ENCODE assay signal across 22 cellular contexts in the genomic region with DNA sequence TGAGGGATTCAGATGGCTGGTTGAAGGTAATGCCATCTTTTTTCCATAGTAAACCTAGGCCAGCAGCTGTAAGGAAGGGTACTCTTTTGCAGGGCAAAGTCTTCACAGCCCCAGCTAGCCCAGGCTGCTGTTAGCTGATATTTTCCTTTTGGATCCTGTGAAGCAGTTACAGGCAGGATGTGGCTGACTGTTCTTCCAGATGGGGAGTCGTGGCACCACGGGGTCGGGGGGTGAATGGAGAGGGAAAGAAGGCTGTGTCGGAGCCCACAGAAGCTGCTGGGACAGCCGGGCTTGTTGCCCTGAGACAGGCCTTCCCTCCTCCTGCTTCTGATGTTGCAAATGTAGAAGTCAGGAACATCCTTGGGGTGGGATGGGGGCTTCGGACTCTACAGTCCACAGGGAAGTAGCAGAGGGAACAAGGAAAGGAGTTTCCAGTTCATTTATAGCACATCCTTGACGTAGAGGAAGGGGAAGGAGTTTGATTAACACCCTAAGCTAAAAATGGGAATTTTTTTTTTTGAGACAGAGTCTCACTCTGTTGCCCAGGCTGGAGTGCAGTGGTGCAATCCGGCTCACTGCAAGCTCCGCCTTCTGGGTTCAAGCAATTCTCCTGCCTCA.
"Had no signal": no experiment of that assay in that cellular context is flagged by ENCODE, and none has a peak within 500 bp of the region (broad histone marks: within the 10 kb centered on the region; RNA-seq: fewer than 3 reads in every experiment).

No MANE protein-coding gene starts in this region.

- H3K27ac Mint-ChIP-seq: immature natural killer cell; mesothelial cell of epicardium; naive B cell; natural killer cell treated with Interleukin-12 subunit alpha and Interleukin-12 subunit beta and Interleukin-15 and Interleukin-18, amount 100 ng/mL, for 72 hours had no signal

- H3K27ac ChIP-seq: breast epithelium, stomach, thoracic aorta, tibial nerve, upper lobe of left lung had no signal

- H3K36me3 ChIP-seq: breast epithelium, spleen, thoracic aorta, tibial nerve, upper lobe of left lung had no signal

- H3K27me3 Mint-ChIP-seq: naive B cell; natural killer cell treated with Interleukin-12 subunit alpha and Interleukin-12 subunit beta and Interleukin-15 and Interleukin-18, amount 100 ng/mL, for 72 hours had no signal

- H3K4me3 ChIP-seq: breast epithelium, mucosa of descending colon, skin epidermis, spleen, stomach, thoracic aorta, tibial nerve, upper lobe of left lung had no signal

- DNase-seq: cerebellar nuclear complex; cortex of kidney; effector CD4-positive, alpha-beta T cell; immature natural killer cell; islet precursor cell; kidney glomerular epithelial cell; left colon; mesenchymal stem cell; mucosa of descending colon; naive B cell; posterior cingulate gyrus; spleen; stimulated activated CD8-positive, alpha-beta memory T cell treated with anti-CD3 and anti-CD28 coated beads, Interleukin-4, amount 100 ng/mL, for 48 hours; stimulated activated naive CD4-positive, alpha-beta T cell; stomach had no signal

- H3K9me3 Mint-ChIP-seq: immature natural killer cell; mesothelial cell of epicardium; naive B cell; natural killer cell treated with Interleukin-12 subunit alpha and Interleukin-12 subunit beta and Interleukin-15 and Interleukin-18, amount 100 ng/mL, for 72 hours had no signal

- ATAC-seq: left colon, mucosa of descending colon had no signal

- H3K4me1 Mint-ChIP-seq: immature natural killer cell, naive B cell had no signal

- H3K4me1 ChIP-seq: breast epithelium, stomach, upper lobe of left lung had no signal

- H3K36me3 Mint-ChIP-seq: mesothelial cell of epicardium; naive B cell; natural killer cell treated with Interleukin-12 subunit alpha and Interleukin-12 subunit beta and Interleukin-15 and Interleukin-18, amount 100 ng/mL, for 72 hours had no signal

- H3K4me3 Mint-ChIP-seq: immature natural killer cell; mesothelial cell of epicardium; naive B cell; natural killer cell treated with Interleukin-12 subunit alpha and Interleukin-12 subunit beta and Interleukin-15 and Interleukin-18, amount 100 ng/mL, for 72 hours had no signal

- H3K9me3 ChIP-seq: breast epithelium, mucosa of descending colon, spleen, stomach, thoracic aorta, tibial nerve, upper lobe of left lung had no signal

- H3K27me3 ChIP-seq: breast epithelium, spleen, stomach, tibial nerve, upper lobe of left lung had no signal
